7 cellular contexts compared by ENCODE assay signal in the genomic region with DNA sequence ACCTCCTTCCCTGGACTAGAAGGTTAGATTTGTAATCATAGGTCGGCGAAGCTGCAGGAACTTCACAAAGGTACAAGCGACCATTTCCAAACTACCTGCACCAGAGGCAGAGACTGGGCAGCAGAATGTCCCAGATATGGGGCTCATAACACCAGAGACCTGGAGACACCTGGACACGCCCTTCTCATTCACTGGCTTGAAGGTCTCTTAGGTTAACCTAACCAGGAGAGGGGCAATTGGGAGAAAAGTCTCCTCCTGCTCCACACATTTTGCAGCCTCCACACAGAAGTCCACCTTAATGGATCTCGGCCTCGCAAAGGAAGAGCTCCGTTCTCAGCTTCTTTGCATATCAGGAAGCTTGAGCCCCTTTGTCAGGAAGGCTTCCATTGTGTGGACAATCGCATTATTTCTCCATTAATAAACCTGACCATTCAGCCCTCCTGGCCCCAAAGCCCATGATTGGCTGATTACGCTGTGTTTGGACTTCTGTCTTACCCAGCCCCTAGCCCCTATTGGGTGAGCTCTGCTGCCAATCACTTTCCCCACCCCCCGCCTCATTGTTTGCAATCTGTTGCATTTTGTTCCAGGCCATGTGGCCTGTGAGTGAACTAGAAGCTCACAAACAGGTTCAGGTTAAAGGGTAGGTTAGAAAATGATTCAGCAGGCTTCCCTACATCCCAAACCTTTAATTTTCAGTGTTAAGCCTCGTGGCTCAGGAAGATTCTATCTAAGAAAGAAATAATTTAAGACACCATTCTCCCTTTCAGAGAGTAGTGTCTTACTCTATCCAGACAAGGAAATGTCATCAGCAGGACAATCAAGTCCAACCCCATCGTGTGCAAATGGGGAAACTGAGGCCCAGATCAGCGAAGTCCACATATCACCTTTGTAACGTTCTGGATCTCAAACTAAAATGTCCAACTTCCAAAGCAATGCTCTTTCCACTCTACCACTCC. TPM values are rescaled to one million over a fixed set of nuclear protein-coding genes. Genes with fewer than 3 reads are reported as not detected.
DNase-seq lines count a peak whose midpoint lies in the region; FAIRE-seq and TF ChIP-seq lines count a peak whose summit lies in the region.

No MANE protein-coding gene starts in this region.

- no peak for FAIRE-seq in small intestine (lab: Jason Lieb, UNC)

- H3K27me3 ChIP-seq in small intestine (ENCODE audit: control insufficient read depth in 2 of 2, insufficient read depth in 2 of 2, low read length in 2 of 2): peaks cover 0 to 4% of the 10 kb centered on the region in 2 donors

- 16 to 42% (median 27%) methylated on average over 14 of the region's 14 CpGs for WGBS in small intestine, 3 donors

- H3K4me1 ChIP-seq in small intestine (ENCODE audit: control insufficient read depth in 2 of 2, insufficient read depth in 1 of 2, low read depth in 1 of 2, low read length in 1 of 2): peaks cover 0 to 3% of the 10 kb centered on the region in 2 donors

- H3K27ac ChIP-seq in small intestine (ENCODE audit: low read depth in 1 of 2, low read length in 1 of 2): peak overlapping the region in 1 of 2 donors; percentile 18

- H3K36me3 ChIP-seq in small intestine (ENCODE audit: control insufficient read depth in 2 of 2, insufficient read depth in 2 of 2, low read length in 2 of 2): no peaks in the 10 kb centered on the region

- H3K4me3 ChIP-seq in foreskin fibroblast (ENCODE audit: low read depth in 1 of 2, low read length in 2 of 2): no peak overlapping the region
- H3K4me3 ChIP-seq in small intestine (ENCODE audit: low read depth in 1 of 2, low read length in 2 of 2): no peak overlapping the region

- H3K9me3 ChIP-seq in small intestine (ENCODE audit: control insufficient read depth, low read depth): no peaks in the 10 kb centered on the region

- no peak for TF ChIP-seq CTCF in foreskin fibroblast (IDR thresholded peaks at IDR 0.05; ENCODE audit: low read depth, low read length)

- DNase-seq in HT-29 (ENCODE audit: low spot score) (peak; percentile 61), NCI-H82 (lab: John Stamatoyannopoulos, UW) (peak; percentile 99), foreskin fibroblast (peak; percentile 41 to 69), small intestine (peak; percentile 80), RKO (ENCODE audit: low spot score) (no peak), AML-193 (lab: John Stamatoyannopoulos, UW) (no peak)
- DNase-seq in activated T-cell treated with anti-CD3 and anti-CD28 coated beads, Interleukin-2, amount 50 U/mL, for 1 hour: no peak

RNA-seq across cellular contexts. Expression of a gene that starts 2.8 kb away (rescaled TPM):
- total RNA-seq in HT-29 (2014; rRNA removed; shearing (Covaris generic)): 11.6 and 12.4 TPM in 2 replicates
- polyA plus RNA-seq in small intestine: 1 to 10 TPM; 3.5 to 9.0 (median 5.6) TPM

RNA-seq across cellular contexts. Expression of a gene that starts 15.6 kb away (rescaled TPM):
- total RNA-seq in HT-29 (2014; rRNA removed; shearing (Covaris generic)): 25.1 and 27.9 TPM in 2 replicates
- 10 to 100 TPM in 1 of 3 donors, 1 to 10 TPM in 2; 4.3 to 11.7 (median 6.9) TPM for polyA plus RNA-seq in small intestine

RNA-seq across cellular contexts. Expression of a gene that starts 56.0 kb away (rescaled TPM):
- total RNA-seq in HT-29 (2014; rRNA removed; shearing (Covaris generic)): 13.7 and 15.4 TPM in 2 replicates
- 10 to 100 TPM; 17.5 to 57.5 (median 45.9) TPM for polyA plus RNA-seq in small intestine

Comparison
In these comparisons a context has a peak if more than half of its experiments do, and no peak if none do; other contexts are left out.
1. DNase-seq: peak in HT-29 (single experiment), NCI-H82 (single experiment), foreskin fibroblast (2 of 2) and small intestine (single experiment); none in RKO (single experiment), activated T-cell treated with anti-CD3 and anti-CD28 coated beads, Interleukin-2, amount 50 U/mL, for 1 hour (single experiment) and AML-193 (0 of 2).